In genomic region chr22:41445171-41446056, GRCh38 we compare ENCODE assay signal across 8 cellular contexts. TPM values are rescaled to one million over a fixed set of nuclear protein-coding genes. Genes with fewer than 3 reads are reported as not detected.
DNase-seq lines count a peak whose midpoint lies in the region; ATAC-seq and TF ChIP-seq lines count a peak whose summit lies in the region.

No MANE protein-coding gene starts in this region.

- H3K27me3 Mint-ChIP-seq in activated CD4-positive, alpha-beta T cell treated with anti-CD3 and anti-CD28 coated beads, Interleukin-2, amount 10 ng/mL, durations not matched to agents 7 days and 5 days: no peaks in the 10 kb centered on the region
- H3K27me3 Mint-ChIP-seq in endothelial cell (ENCODE audit: unreplicated experiment): peaks cover 26% of the 10 kb centered on the region
- H3K27me3 Mint-ChIP-seq in naive thymus-derived CD8-positive, alpha-beta T cell: no peaks in the 10 kb centered on the region

- ATAC-seq in naive thymus-derived CD8-positive, alpha-beta T cell: no peak
- no peak for ATAC-seq in HG03521 (IDR thresholded peaks at IDR 0.05; ENCODE audit: unreplicated experiment)
- ATAC-seq in HG03571 (IDR thresholded peaks at IDR 0.05; ENCODE audit: unreplicated experiment): no peak
- no peak for ATAC-seq in GM21786 (IDR thresholded peaks at IDR 0.05; ENCODE audit: unreplicated experiment)

- DNase-seq in LNCaP clone FGC (ENCODE audit: low read depth) (no peak), endothelial cell (ENCODE audit: low spot score) (peak; percentile 10)
- peak; percentile 42 for DNase-seq in activated CD4-positive, alpha-beta T cell treated with anti-CD3 and anti-CD28 coated beads, Interleukin-2, amount 10 ng/mL, durations not matched to agents 7 days and 5 days
- DNase-seq in naive thymus-derived CD8-positive, alpha-beta T cell: peak in 6 of 10 donors; percentile 30 to 58 (median 38)

- no peaks in the 10 kb centered on the region for H3K9me3 ChIP-seq in DOHH2 (ENCODE audit: control insufficient read depth, insufficient read depth, low read length)

- peaks cover 30% of the 10 kb centered on the region for H3K4me1 ChIP-seq in DOHH2 (ENCODE audit: control insufficient read depth, low read length)

- no peaks in the 10 kb centered on the region for H3K9me3 Mint-ChIP-seq in activated CD4-positive, alpha-beta T cell treated with anti-CD3 and anti-CD28 coated beads, Interleukin-2, amount 10 ng/mL, durations not matched to agents 7 days and 5 days
- no peaks in the 10 kb centered on the region for H3K9me3 Mint-ChIP-seq in endothelial cell (ENCODE audit: unreplicated experiment)
- H3K9me3 Mint-ChIP-seq in naive thymus-derived CD8-positive, alpha-beta T cell: no peaks in the 10 kb centered on the region

- peak overlapping the region; percentile 95 for H3K4me2 ChIP-seq in DOHH2 (ENCODE audit: low read length)

- peaks cover 66% of the 10 kb centered on the region for H3K36me3 ChIP-seq in DOHH2 (ENCODE audit: control insufficient read depth, low read length)

- TF ChIP-seq CTCF in DOHH2 (IDR thresholded peaks at IDR 0.05; ENCODE audit: low read depth, low read length, poor library complexity, severe bottlenecking): no peak
- TF ChIP-seq CTCF in LNCaP clone FGC (IDR thresholded peaks at IDR 0.05; ENCODE audit: control insufficient read depth, extremely low read depth, insufficient read depth): no peak
- TF ChIP-seq CTCF in endothelial cell (IDR thresholded peaks at IDR 0.05; ENCODE audit: unreplicated experiment): no peak

- POLR2A ChIA-PET in activated CD4-positive, alpha-beta T cell treated with anti-CD3 and anti-CD28 coated beads, Interleukin-2, amount 10 ng/mL, durations not matched to agents 7 days and 5 days (lab: Charles Lee): interaction anchor here (0.6 to 2.6 kb wide), 2 partner anchors 23 to 28 kb away, joined by 3 to 10 read pairs; partner anchors contain the start of genes ACO2 and PHF5A
- POLR2A ChIA-PET in naive thymus-derived CD8-positive, alpha-beta T cell (lab: Charles Lee): interaction anchor here (0.6 to 6.4 kb wide), 15 partner anchors 8 to 1110 kb away, joined by 3 to 216 read pairs (median 11); partner anchors contain the start of genes ACO2, PHF5A, RANGAP1 and TEF

- H4K20me1 ChIP-seq in DOHH2 (ENCODE audit: control insufficient read depth, insufficient read depth, low read depth, low read length): no peaks in the 10 kb centered on the region

- CTCF ChIA-PET in activated CD4-positive, alpha-beta T cell treated with anti-CD3 and anti-CD28 coated beads, Interleukin-2, amount 10 ng/mL, durations not matched to agents 7 days and 5 days (lab: Charles Lee): interaction anchor here (0.9 to 1.8 kb wide), 4 partner anchors 12 to 41 kb away, joined by 3 to 9 read pairs (median 6); partner anchors contain the start of genes ACO2 and PHF5A

- peaks cover 27% of the 10 kb centered on the region for H3K4me1 Mint-ChIP-seq in activated CD4-positive, alpha-beta T cell treated with anti-CD3 and anti-CD28 coated beads, Interleukin-2, amount 10 ng/mL, durations not matched to agents 7 days and 5 days
- peaks cover 30% of the 10 kb centered on the region for H3K4me1 Mint-ChIP-seq in endothelial cell (ENCODE audit: unreplicated experiment)
- peaks cover 21 to 38% (median 31%) of the 10 kb centered on the region in 4 donors for H3K4me1 Mint-ChIP-seq in naive thymus-derived CD8-positive, alpha-beta T cell

- peaks cover 73% of the 10 kb centered on the region for H3K79me2 ChIP-seq in DOHH2 (ENCODE audit: control insufficient read depth, low read length)

- peak overlapping the region; percentile 94 for H3K27ac ChIP-seq in DOHH2 (ENCODE audit: low read depth, low read length)

- H3K4me3 Mint-ChIP-seq in activated CD4-positive, alpha-beta T cell treated with anti-CD3 and anti-CD28 coated beads, Interleukin-2, amount 10 ng/mL, durations not matched to agents 7 days and 5 days: peak overlapping the region; percentile 82
- H3K4me3 Mint-ChIP-seq in endothelial cell (ENCODE audit: unreplicated experiment): peak overlapping the region; percentile 98
- peak overlapping the region; percentile 88 to 100 (median 94) for H3K4me3 Mint-ChIP-seq in naive thymus-derived CD8-positive, alpha-beta T cell

- peak overlapping the region; percentile 96 for H3K27ac Mint-ChIP-seq in activated CD4-positive, alpha-beta T cell treated with anti-CD3 and anti-CD28 coated beads, Interleukin-2, amount 10 ng/mL, durations not matched to agents 7 days and 5 days
- H3K27ac Mint-ChIP-seq in endothelial cell (ENCODE audit: unreplicated experiment): peak overlapping the region; percentile 85
- peak overlapping the region; percentile 91 to 97 (median 95) for H3K27ac Mint-ChIP-seq in naive thymus-derived CD8-positive, alpha-beta T cell

- H3F3A ChIP-seq in DOHH2 (ENCODE audit: control insufficient read depth, insufficient read depth): peaks cover 21% of the 10 kb centered on the region

- H3K36me3 Mint-ChIP-seq in activated CD4-positive, alpha-beta T cell treated with anti-CD3 and anti-CD28 coated beads, Interleukin-2, amount 10 ng/mL, durations not matched to agents 7 days and 5 days (ENCODE audit: low read depth): peaks cover 16% of the 10 kb centered on the region
- H3K36me3 Mint-ChIP-seq in endothelial cell (ENCODE audit: low read depth, unreplicated experiment): peaks cover 11% of the 10 kb centered on the region
- no peaks in the 10 kb centered on the region for H3K36me3 Mint-ChIP-seq in naive thymus-derived CD8-positive, alpha-beta T cell

- H3K9me2 ChIP-seq in DOHH2 (replicated peaks; ENCODE audit: control insufficient read depth, low read length): no peaks in the 10 kb centered on the region

- peak overlapping the region; percentile 86 for H3K4me3 ChIP-seq in DOHH2 (ENCODE audit: low read length)
- H3K4me3 ChIP-seq in LNCaP clone FGC (ENCODE audit: low read depth, low read length): peak overlapping the region; percentile 84

- H3K27me3 ChIP-seq in DOHH2 (ENCODE audit: control insufficient read depth, low read length): no peaks in the 10 kb centered on the region

RNA-seq across cellular contexts. Expression of gene TOB2, which starts 1.2 kb away (rescaled TPM):
- total RNA-seq in activated CD4-positive, alpha-beta T cell treated with anti-CD3 and anti-CD28 coated beads, Interleukin-2, amount 10 ng/mL, durations not matched to agents 7 days and 5 days: 10 to 100 TPM; 31.4 to 35.1 TPM
- 60.3 TPM for total RNA-seq in endothelial cell (ENCODE audit: unreplicated experiment)
- total RNA-seq in naive thymus-derived CD8-positive, alpha-beta T cell: 10 to 100 TPM; 26.2 to 26.4 TPM
- polyA plus RNA-seq in naive thymus-derived CD8-positive, alpha-beta T cell: 10 to 100 TPM in 1 of 3 donors, 1 to 10 TPM in 2; 8.7 to 12.1 (median 9.0) TPM

RNA-seq across cellular contexts. Expression of gene PHF5A, which starts 23.1 kb away (rescaled TPM):
- total RNA-seq in activated CD4-positive, alpha-beta T cell treated with anti-CD3 and anti-CD28 coated beads, Interleukin-2, amount 10 ng/mL, durations not matched to agents 7 days and 5 days: 10 to 100 TPM; 63.6 to 64.8 TPM
- 54.6 TPM for total RNA-seq in endothelial cell (ENCODE audit: unreplicated experiment)
- total RNA-seq in naive thymus-derived CD8-positive, alpha-beta T cell: 10 to 100 TPM; 34.0 to 35.8 TPM
- polyA plus RNA-seq in naive thymus-derived CD8-positive, alpha-beta T cell: 10 to 100 TPM; 17.2 to 21.4 (median 17.9) TPM

RNA-seq across cellular contexts. Expression of gene ACO2, which starts 23.5 kb away (rescaled TPM):
- 10 to 100 TPM; 73.4 to 77.9 TPM for total RNA-seq in activated CD4-positive, alpha-beta T cell treated with anti-CD3 and anti-CD28 coated beads, Interleukin-2, amount 10 ng/mL, durations not matched to agents 7 days and 5 days
- total RNA-seq in endothelial cell (ENCODE audit: unreplicated experiment): 83.5 TPM
- total RNA-seq in naive thymus-derived CD8-positive, alpha-beta T cell: 10 to 100 TPM; 67.7 to 75.1 TPM
- 10 to 100 TPM; 64.2 to 91.9 (median 72.3) TPM for polyA plus RNA-seq in naive thymus-derived CD8-positive, alpha-beta T cell
